In genomic region chr9:131635285-131635684, GRCh38 we compare ENCODE assay signal across 8 cellular contexts.
DNase-seq lines count a peak whose midpoint lies in the region; ATAC-seq lines count a peak whose summit lies in the region.

No MANE protein-coding gene starts in this region.

- H3K4me3 Mint-ChIP-seq in activated CD4-positive, alpha-beta T cell treated with anti-CD3 and anti-CD28 coated beads, Interleukin-2, amount 10 ng/mL, durations not matched to agents 7 days and 5 days = no peak overlapping the region

- H3K36me3 Mint-ChIP-seq in activated CD4-positive, alpha-beta T cell treated with anti-CD3 and anti-CD28 coated beads, Interleukin-2, amount 10 ng/mL, durations not matched to agents 7 days and 5 days (ENCODE audit: low read depth) = peaks cover 50% of the 10 kb centered on the region

- no peaks in the 10 kb centered on the region for H3K9me3 ChIP-seq in duodenal mucosa (ENCODE audit: control insufficient read depth in 1 of 2, low read length in 2 of 2)
- H3K9me3 ChIP-seq in mesenchymal stem cell (ENCODE audit: control insufficient read depth, low read length) = no peaks in the 10 kb centered on the region

- POLR2A ChIA-PET in activated CD4-positive, alpha-beta T cell treated with anti-CD3 and anti-CD28 coated beads, Interleukin-2, amount 10 ng/mL, durations not matched to agents 7 days and 5 days (lab: Charles Lee) = interaction anchor here (0.6 kb wide), 1 partner anchor 12 kb away, joined by 4 read pairs; no protein-coding TSS in a partner anchor

- H4K91ac ChIP-seq in mesenchymal stem cell (ENCODE audit: low read length) = no peak overlapping the region

- H2AFZ ChIP-seq in mesenchymal stem cell (ENCODE audit: low read depth, low read length) = no peak overlapping the region

- H2BK15ac ChIP-seq in mesenchymal stem cell (ENCODE audit: low read depth, poor library complexity, severe bottlenecking) = no peak overlapping the region

- no peak overlapping the region for H3K14ac ChIP-seq in mesenchymal stem cell (ENCODE audit: low read length in 2 of 2)

- H3K4me1 ChIP-seq in duodenal mucosa (ENCODE audit: control insufficient read depth in 1 of 2, insufficient read depth in 2 of 2, low read length in 2 of 2) = peaks cover 20 to 24% of the 10 kb centered on the region in 2 donors
- H3K4me1 ChIP-seq in mesenchymal stem cell (ENCODE audit: control insufficient read depth, insufficient read depth, low read depth, low read length) = peaks cover 18% of the 10 kb centered on the region

- H3K4me2 ChIP-seq in mesenchymal stem cell (ENCODE audit: low read length, poor library complexity, severe bottlenecking) = no peak overlapping the region

- peak overlapping the region in 1 of 2 experiments; percentile 2 for H2BK12ac ChIP-seq in mesenchymal stem cell (ENCODE audit: low read length in 2 of 2)

- peak overlapping the region; percentile 82 for H3K27ac Mint-ChIP-seq in activated CD4-positive, alpha-beta T cell treated with anti-CD3 and anti-CD28 coated beads, Interleukin-2, amount 10 ng/mL, durations not matched to agents 7 days and 5 days

- no peak overlapping the region for H3K23ac ChIP-seq in mesenchymal stem cell (ENCODE audit: low read length in 2 of 2)

- DNase-seq in DMS79 (lab: John Stamatoyannopoulos, UW) (peak; percentile 33), NCI-H2196 (lab: John Stamatoyannopoulos, UW; ENCODE audit: unreplicated experiment) (peak; percentile 60), mesenchymal stem cell (peak; percentile 99), NCI-H524 (lab: John Stamatoyannopoulos, UW) (no peak)
- DNase-seq in activated CD4-positive, alpha-beta T cell treated with anti-CD3 and anti-CD28 coated beads, Interleukin-2, amount 10 ng/mL, durations not matched to agents 7 days and 5 days = peak; percentile 80
- DNase-seq in stimulated activated CD8-positive, alpha-beta memory T cell treated with anti-CD3 and anti-CD28 coated beads, Interleukin-2, amount 100 ng/mL, for 48 hours (ENCODE audit: low read depth in 2 of 2) = peak; percentile 43 to 45

- H3K4me1 Mint-ChIP-seq in activated CD4-positive, alpha-beta T cell treated with anti-CD3 and anti-CD28 coated beads, Interleukin-2, amount 10 ng/mL, durations not matched to agents 7 days and 5 days = peaks cover 49% of the 10 kb centered on the region

- H3K27me3 ChIP-seq in duodenal mucosa (ENCODE audit: control insufficient read depth in 1 of 2, insufficient read depth in 2 of 2, low read length in 2 of 2) (no peaks in the 10 kb centered on the region), mesenchymal stem cell (ENCODE audit: control insufficient read depth in 1 of 2, insufficient read depth in 1 of 2, low read length in 2 of 2) (no peaks in the 10 kb centered on the region)

- H3K79me1 ChIP-seq in mesenchymal stem cell (replicated peaks; ENCODE audit: low read length, poor library complexity, severe bottlenecking) = peaks cover 10% of the 10 kb centered on the region

- H3K27me3 Mint-ChIP-seq in activated CD4-positive, alpha-beta T cell treated with anti-CD3 and anti-CD28 coated beads, Interleukin-2, amount 10 ng/mL, durations not matched to agents 7 days and 5 days = no peaks in the 10 kb centered on the region

- H3K36me3 ChIP-seq in duodenal mucosa (ENCODE audit: control insufficient read depth in 1 of 2, insufficient read depth in 2 of 2, low read length in 2 of 2) (peaks cover 12 to 48% of the 10 kb centered on the region in 2 donors), mesenchymal stem cell (ENCODE audit: control insufficient read depth in 1 of 2, insufficient read depth in 2 of 2, low read depth in 1 of 2, low read length in 2 of 2) (peaks cover 14 to 34% of the 10 kb centered on the region in 2 experiments)

- H3K9ac ChIP-seq in duodenal mucosa (ENCODE audit: low read depth in 1 of 2, low read length in 2 of 2) (peak overlapping the region; percentile 27 to 38), mesenchymal stem cell (ENCODE audit: low read length) (peak overlapping the region; percentile 73)

- no peak overlapping the region for H2BK5ac ChIP-seq in mesenchymal stem cell (ENCODE audit: low read depth, low read length, poor library complexity, severe bottlenecking)

- CTCF ChIA-PET in activated CD4-positive, alpha-beta T cell treated with anti-CD3 and anti-CD28 coated beads, Interleukin-2, amount 10 ng/mL, durations not matched to agents 7 days and 5 days (lab: Charles Lee) = interaction anchor here (0.6 to 2.0 kb wide), 11 partner anchors 8 to 209 kb away, joined by 3 to 6 read pairs (median 4); no protein-coding TSS in a partner anchor

- peak overlapping the region in 1 of 2 experiments; percentile 88 for H3K18ac ChIP-seq in mesenchymal stem cell (ENCODE audit: low read depth in 1 of 2, low read length in 2 of 2)

- H2BK120ac ChIP-seq in mesenchymal stem cell (ENCODE audit: low read depth, low read length) = no peak overlapping the region

- H3K4ac ChIP-seq in mesenchymal stem cell (ENCODE audit: low read depth in 1 of 2, low read length in 2 of 2) = peak overlapping the region in 1 of 2 experiments; percentile 51

- H3K27ac ChIP-seq in duodenal mucosa (ENCODE audit: low read depth, low read length) (peak overlapping the region; percentile 15), mesenchymal stem cell (ENCODE audit: low read length, poor library complexity, severe bottlenecking) (no peak overlapping the region)

- ATAC-seq in HG03521 (IDR thresholded peaks at IDR 0.05; ENCODE audit: unreplicated experiment) = no peak

- H4K8ac ChIP-seq in mesenchymal stem cell (ENCODE audit: low read length) = peak overlapping the region; percentile 9

- H3K9me3 Mint-ChIP-seq in activated CD4-positive, alpha-beta T cell treated with anti-CD3 and anti-CD28 coated beads, Interleukin-2, amount 10 ng/mL, durations not matched to agents 7 days and 5 days = no peaks in the 10 kb centered on the region

- WGBS in mesenchymal stem cell = 4% methylated on average over 6 of the region's 6 CpGs

- H2AK5ac ChIP-seq in mesenchymal stem cell (ENCODE audit: low read length, severe bottlenecking) = no peak overlapping the region

- H3K4me3 ChIP-seq in duodenal mucosa (ENCODE audit: low read depth in 1 of 2, low read length in 2 of 2) (no peak overlapping the region), mesenchymal stem cell (ENCODE audit: insufficient read depth in 1 of 2, low read depth in 1 of 2, low read length in 2 of 2) (no peak overlapping the region)

Comparison
In these comparisons a context has a peak if more than half of its experiments do, and no peak if none do; other contexts are left out.
1. DNase-seq: peak in DMS79 (single experiment), NCI-H2196 (single experiment), activated CD4-positive, alpha-beta T cell treated with anti-CD3 and anti-CD28 coated beads, Interleukin-2, amount 10 ng/mL, durations not matched to agents 7 days and 5 days (single experiment), mesenchymal stem cell (single experiment) and stimulated activated CD8-positive, alpha-beta memory T cell treated with anti-CD3 and anti-CD28 coated beads, Interleukin-2, amount 100 ng/mL, for 48 hours (2 of 2); none in NCI-H524 (0 of 2).